Comparison of ENCODE assay signal across 33 cellular contexts in the genomic region with DNA sequence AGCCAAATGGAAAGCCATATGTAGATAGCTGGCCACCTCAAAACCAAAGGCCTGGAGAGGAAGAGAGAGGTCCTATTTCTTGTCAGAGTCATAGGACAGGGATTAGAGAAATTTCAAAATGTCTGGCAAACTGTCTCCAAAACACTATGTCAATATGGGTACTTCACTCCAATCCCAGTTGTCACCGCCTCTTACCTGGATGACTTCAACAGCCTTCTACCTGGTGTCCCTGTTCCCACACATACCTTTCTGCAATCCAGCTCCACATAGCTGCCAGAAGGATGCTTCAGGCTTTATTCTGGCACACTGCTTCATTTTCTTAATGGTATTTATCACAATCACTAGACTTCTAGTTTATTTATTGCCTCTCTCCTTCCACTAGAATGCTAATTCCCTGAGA. TPM values are rescaled to one million over a fixed set of nuclear protein-coding genes. Genes with fewer than 3 reads are reported as not detected.
"Had no signal": no experiment of that assay in that cellular context is flagged by ENCODE, and none has a peak within 500 bp of the region (broad histone marks: within the 10 kb centered on the region; RNA-seq: fewer than 3 reads in every experiment).

No MANE protein-coding gene starts in this region.

- H3K36me3 Mint-ChIP-seq: activated CD4-positive, alpha-beta memory T cell treated with anti-CD3 and anti-CD28 coated beads for 36 hours; activated naive CD4-positive, alpha-beta T cell treated with anti-CD3 and anti-CD28 coated beads, Interleukin-2, amount 10 ng/mL, durations not matched to agents 7 days and 5 days; activated naive CD8-positive, alpha-beta T cell had no signal

- H3K4me3 Mint-ChIP-seq: activated B cell treated with CpG ODN at 0.5 μM for 24 hours; activated CD4-positive, alpha-beta memory T cell treated with anti-CD3 and anti-CD28 coated beads for 36 hours; activated naive CD4-positive, alpha-beta T cell treated with anti-CD3 and anti-CD28 coated beads, Interleukin-2, amount 10 ng/mL, durations not matched to agents 7 days and 5 days; activated naive CD8-positive, alpha-beta T cell; activated naive CD8-positive, alpha-beta T cell treated with anti-CD3 and anti-CD28 coated beads, Interleukin-2, amount 50 U/mL, for 24 hours had no signal

- ATAC-seq: activated naive CD8-positive, alpha-beta T cell treated with anti-CD3 and anti-CD28 coated beads, Interleukin-2, amount 50 U/mL, for 24 hours; Panc1 had no signal

- H3K9me3 Mint-ChIP-seq: activated B cell treated with CpG ODN at 0.5 μM for 24 hours; activated CD4-positive, alpha-beta memory T cell treated with anti-CD3 and anti-CD28 coated beads for 36 hours; activated naive CD4-positive, alpha-beta T cell treated with anti-CD3 and anti-CD28 coated beads, Interleukin-2, amount 10 ng/mL, durations not matched to agents 7 days and 5 days; activated naive CD8-positive, alpha-beta T cell treated with anti-CD3 and anti-CD28 coated beads, Interleukin-2, amount 50 U/mL, for 24 hours had no signal

- DNase-seq: activated B cell treated with CpG ODN at 0.5 μM for 24 hours; activated CD4-positive, alpha-beta memory T cell treated with anti-CD3 and anti-CD28 coated beads for 36 hours; activated CD4-positive, alpha-beta T cell treated with anti-CD3 and anti-CD28 coated beads for 4 hours; activated CD4-positive, alpha-beta T cell treated with anti-CD3 and anti-CD28 coated beads, Interleukin-2, amount 50 U/mL, for 1 hour; activated CD4-positive, CD25-positive, alpha-beta regulatory T cell treated with anti-CD3 and anti-CD28 coated beads, Interleukin-2, amount 50 U/mL, for 72 hours; activated CD8-positive, alpha-beta memory T cell treated with anti-CD3 and anti-CD28 coated beads, Interleukin-2, amount 50 U/mL, for 48 hours; activated effector memory CD4-positive, alpha-beta T cell treated with Interleukin-2 at 50 U/mL for 16 hours; activated naive CD4-positive, alpha-beta T cell treated with anti-CD3 and anti-CD28 coated beads, Interleukin-2, amount 10 ng/mL, durations not matched to agents 7 days and 5 days; activated naive CD8-positive, alpha-beta T cell treated with anti-CD3 and anti-CD28 coated beads, Interleukin-2, amount 50 U/mL, for 24 hours; activated T-cell treated with anti-CD3 and anti-CD28 coated beads, Interleukin-2, amount 50 U/mL, for 48 hours; anterior cingulate cortex; brain microvascular endothelial cell; central memory CD4-positive, alpha-beta T cell; Kasumi-1; KG1; MG63; NCI-H1092 treated with DMSO at 0.1 percent for 48 hours; NCI-H1417; NCI-H146; NCI-H187; NCI-H2029 treated with DMSO at 0.1 percent for 48 hours; NCI-H2107; NCI-H2171; NCI-H510A; NCI-H526; NCI-H748 treated with DMSO at 0.1 percent for 48 hours; NK-92 treated with Interleukin-12 subunit alpha and Interleukin-12 subunit beta, amount 100 ng/mL, for 24 hours; SHP77; SW 1271; T1000 had no signal

- H3K27me3 ChIP-seq: brain microvascular endothelial cell, MG63 had no signal

- H3K36me3 ChIP-seq: brain microvascular endothelial cell, MG63 had no signal

- H3K27ac Mint-ChIP-seq: activated B cell treated with CpG ODN at 0.5 μM for 24 hours; activated CD4-positive, alpha-beta memory T cell treated with anti-CD3 and anti-CD28 coated beads for 36 hours; activated naive CD4-positive, alpha-beta T cell treated with anti-CD3 and anti-CD28 coated beads, Interleukin-2, amount 10 ng/mL, durations not matched to agents 7 days and 5 days; activated naive CD8-positive, alpha-beta T cell; activated naive CD8-positive, alpha-beta T cell treated with anti-CD3 and anti-CD28 coated beads, Interleukin-2, amount 50 U/mL, for 24 hours had no signal

- H3K4me3 ChIP-seq: MG63 had no signal

- H3K9me3 ChIP-seq: MG63 had no signal

- H3K4me1 Mint-ChIP-seq: activated B cell treated with CpG ODN at 0.5 μM for 24 hours; activated naive CD4-positive, alpha-beta T cell treated with anti-CD3 and anti-CD28 coated beads, Interleukin-2, amount 10 ng/mL, durations not matched to agents 7 days and 5 days; activated naive CD8-positive, alpha-beta T cell treated with anti-CD3 and anti-CD28 coated beads, Interleukin-2, amount 50 U/mL, for 24 hours had no signal

- H3K27ac ChIP-seq: brain microvascular endothelial cell, VCaP had no signal

- H3K27me3 Mint-ChIP-seq: activated naive CD4-positive, alpha-beta T cell treated with anti-CD3 and anti-CD28 coated beads, Interleukin-2, amount 10 ng/mL, durations not matched to agents 7 days and 5 days had no signal

RNA-seq across cellular contexts. Expression of gene PTGER3, which starts 14.5 kb away (rescaled TPM):
- total RNA-seq: activated CD4-positive, alpha-beta memory T cell treated with anti-CD3 and anti-CD28 coated beads for 36 hours had no signal
